ENCODE assay signal across 1 cellular context in genomic region chr19:10418281-10419199, GRCh38.
A peak's percentile ranks its signal among the peaks of the same experiment; 100 is the strongest.
TF ChIP-seq lines count a peak whose summit lies in the region.

No MANE protein-coding gene starts in this region.

TF ChIP-seq in K562, 482 proteins besides CTCF, POLR2A, EP300 and RAD21 (continued from another document):
- no peak for TF ChIP-seq USF2 (CRISPR knock-in tag; IDR thresholded peaks at IDR 0.05)
- TF ChIP-seq TSC22D4 (tag; IDR thresholded peaks at IDR 0.05), result no peak
- TF ChIP-seq SRSF9 (IDR thresholded peaks at IDR 0.05; ENCODE audit: borderline replicate concordance, low read depth, low read length), result no peak
- no peak for TF ChIP-seq SRF (CRISPR knock-in tag; IDR thresholded peaks at IDR 0.05)
- TF ChIP-seq NR4A1 (CRISPR knock-in tag; IDR thresholded peaks at IDR 0.05), result no peak
- TF ChIP-seq NR4A1 (tag; IDR thresholded peaks at IDR 0.05), result no peak
- peak; percentile 19 to 49; a peak in 1 of 4 replicates for TF ChIP-seq HDAC1 (IDR thresholded peaks at IDR 0.05)
- 0 out of 2 replicates have a peak, but pooled peaks have one; percentile 15 for TF ChIP-seq SUPT5H (IDR thresholded peaks at IDR 0.05)
- TF ChIP-seq OTX1 (CRISPR knock-in tag; IDR thresholded peaks at IDR 0.05), result no peak
- TF ChIP-seq ZNF384 (IDR thresholded peaks at IDR 0.05; ENCODE audit: low read depth, low read length), result peak; percentile 97
- peak; percentile 32; the same call in 1 of the 2 replicates for TF ChIP-seq ZBTB2 (IDR thresholded peaks at IDR 0.05)
- TF ChIP-seq TBP (optimal IDR thresholded peaks at IDR 0.05; ENCODE audit: low read depth, low read length), result peak; percentile 16
- 0 out of 2 replicates have a peak, but pooled peaks have one; percentile 8 for TF ChIP-seq NFIC (IDR thresholded peaks at IDR 0.05)
- TF ChIP-seq KDM1A (IDR thresholded peaks at IDR 0.05), result no peak
- TF ChIP-seq ZNF232 (CRISPR knock-in tag; IDR thresholded peaks at IDR 0.05), result no peak
- TF ChIP-seq ZKSCAN8 (CRISPR knock-in tag; IDR thresholded peaks at IDR 0.05), result no peak
- no peak for TF ChIP-seq ZSCAN32 (CRISPR knock-in tag; IDR thresholded peaks at IDR 0.05)
- no peak for TF ChIP-seq MEIS2 (IDR thresholded peaks at IDR 0.05; ENCODE audit: partially characterized antibody)
- no peak for TF ChIP-seq U2AF1 (optimal IDR thresholded peaks at IDR 0.05; ENCODE audit: low read depth, low read length)
- TF ChIP-seq ZNF124 (CRISPR knock-in tag; IDR thresholded peaks at IDR 0.05), result no peak
- no peak for TF ChIP-seq SMARCE1 (IDR thresholded peaks at IDR 0.05)
- TF ChIP-seq SAFB (IDR thresholded peaks at IDR 0.05; ENCODE audit: borderline replicate concordance, low read depth, low read length), result peak; percentile 76; the same call in 1 of the 2 replicates
- TF ChIP-seq FOSL1 (tag; conservative IDR thresholded peaks at IDR 0.05), result no peak
- peak; percentile 93 for TF ChIP-seq PRDM10 (IDR thresholded peaks at IDR 0.05; ENCODE audit: partially characterized antibody)
- no peak for TF ChIP-seq RHOXF2B (CRISPR knock-in tag; conservative IDR thresholded peaks at IDR 0.05)
- TF ChIP-seq NR1H2 (CRISPR knock-in tag; IDR thresholded peaks at IDR 0.05), result no peak
- no peak for TF ChIP-seq CCNT2 (IDR thresholded peaks at IDR 0.05; ENCODE audit: borderline replicate concordance, extremely low read depth, insufficient read length, low read depth, low read length)
- no peak for TF ChIP-seq TCF7 (IDR thresholded peaks at IDR 0.05; ENCODE audit: borderline replicate concordance)
- no peak for TF ChIP-seq NR2C2 (CRISPR knock-in tag; IDR thresholded peaks at IDR 0.05)
- no peak for TF ChIP-seq NR2C2 (tag; IDR thresholded peaks at IDR 0.05)
- no peak for TF ChIP-seq ZNF408 (CRISPR knock-in tag; IDR thresholded peaks at IDR 0.05; ENCODE audit: low read depth)
- TF ChIP-seq ZSCAN29 (IDR thresholded peaks at IDR 0.05), result no peak
- no peak for TF ChIP-seq MITF (IDR thresholded peaks at IDR 0.05)
- TF ChIP-seq ZNF696 (CRISPR knock-in tag; conservative IDR thresholded peaks at IDR 0.05), result no peak
- peak; percentile 62; the same call in 1 of the 2 replicates for TF ChIP-seq CC2D1A (IDR thresholded peaks at IDR 0.05)
- no peak for TF ChIP-seq ZNF280A (IDR thresholded peaks at IDR 0.05; ENCODE audit: low read depth, partially characterized antibody)
- peak; percentile 26; the same call in 1 of the 2 replicates for TF ChIP-seq ZBTB7A (IDR thresholded peaks at IDR 0.05; ENCODE audit: borderline replicate concordance, control insufficient read depth, low read depth, low read length)
- no peak for TF ChIP-seq CAMTA2 (CRISPR knock-in tag; conservative IDR thresholded peaks at IDR 0.05)
- TF ChIP-seq ELF4 (CRISPR knock-in tag; IDR thresholded peaks at IDR 0.05), result no peak
- peak; percentile 43; the same call in 1 of the 2 replicates for TF ChIP-seq MYNN (IDR thresholded peaks at IDR 0.05)
- TF ChIP-seq MYNN (CRISPR knock-in tag; IDR thresholded peaks at IDR 0.05), result no peak
- TF ChIP-seq ZNF121 (CRISPR knock-in tag; conservative IDR thresholded peaks at IDR 0.05), result no peak
- TF ChIP-seq BDP1 (IDR thresholded peaks at IDR 0.05; ENCODE audit: insufficient read depth, insufficient read length), result no peak
- peak; percentile 37; the same call in 1 of the 2 replicates for TF ChIP-seq KDM2B (CRISPR knock-in tag; IDR thresholded peaks at IDR 0.05)
- no peak for TF ChIP-seq GTF2E2 (tag; IDR thresholded peaks at IDR 0.05)
- no peak for TF ChIP-seq ZZZ3 (IDR thresholded peaks at IDR 0.05)
